In genomic region chr3:61561374-61562041, GRCh38 we compare ENCODE assay signal across 8 cellular contexts. TPM values are rescaled to one million over a fixed set of nuclear protein-coding genes. Genes with fewer than 3 reads are reported as not detected.
DNase-seq lines count a peak whose midpoint lies in the region; TF ChIP-seq lines count a peak whose summit lies in the region.

PTPRG (plus strand) TSS chr3:61561571; CDS start chr3:61562288, 717 bp downstream.

- TF ChIP-seq POLR2A in esophagus muscularis mucosa (IDR thresholded peaks at IDR 0.05; ENCODE audit: low read depth) = no peak

- H3K4me1 ChIP-seq in esophagus muscularis mucosa = peaks cover 18 to 39% (median 35%) of the 10 kb centered on the region in 4 donors
- peaks cover 0 to 32% (median 18%) of the 10 kb centered on the region in 4 donors for H3K4me1 ChIP-seq in tibial artery

- DNase-seq in NCI-H1417 (lab: John Stamatoyannopoulos, UW) = peak; percentile 75 to 90 (median 85)
- no peak for DNase-seq in NCI-H1417 treated with DMSO at 0.1 percent for 48 hours (lab: John Stamatoyannopoulos, UW)
- peak; percentile 83 for DNase-seq in H4 (ENCODE audit: low spot score)
- DNase-seq in NCI-H1694 (lab: John Stamatoyannopoulos, UW) = peak; percentile 57
- DNase-seq in UCSD-AML1 (lab: John Stamatoyannopoulos, UW; ENCODE audit: unreplicated experiment) = peak; percentile 30
- peak; percentile 95 for DNase-seq in esophagus muscularis mucosa (ENCODE audit: extremely low spot score)
- DNase-seq in middle frontal gyrus (ENCODE audit: extremely low spot score, low spot score) = peak; percentile 60
- DNase-seq in tibial artery = peak; percentile 93 to 96

- no peaks in the 10 kb centered on the region for H3K36me3 ChIP-seq in esophagus muscularis mucosa
- H3K36me3 ChIP-seq in tibial artery = no peaks in the 10 kb centered on the region

- peaks cover 0 to 8% (median 6%) of the 10 kb centered on the region in 4 donors for H3K9me3 ChIP-seq in esophagus muscularis mucosa
- no peaks in the 10 kb centered on the region for H3K9me3 ChIP-seq in tibial artery

- no peak for TF ChIP-seq EP300 in esophagus muscularis mucosa (IDR thresholded peaks at IDR 0.05)

- H3K27ac ChIP-seq in esophagus muscularis mucosa (replicated peaks in 1 of 4) = peak within 1 kb of the TSS; percentile 90 to 96 (median 94)
- H3K27ac ChIP-seq in tibial artery = peak within 1 kb of the TSS; percentile 92 to 97

- TF ChIP-seq CTCF in esophagus muscularis mucosa (IDR thresholded peaks at IDR 0.05) (no peak), tibial artery (IDR thresholded peaks at IDR 0.05) (no peak)

- H3K4me3 ChIP-seq in esophagus muscularis mucosa (peak within 1 kb of the TSS; percentile 63 to 89 (median 86)), tibial artery (peak within 1 kb of the TSS; percentile 80 to 97)

- intact Hi-C loops in esophagus muscularis mucosa (cut with DNase I) = loop anchor here (5.0 to 10.0 kb wide), 3 partner anchors 293 to 626 kb away; no protein-coding TSS in a partner anchor
- intact Hi-C loops in tibial artery (cut with DNase I; ENCODE audit: low total_unique reads) = loop anchor here (10.0 kb wide), 3 partner anchors 283 to 393 kb away; no protein-coding TSS in a partner anchor

- under 1% methylated on average over 44 of the region's 74 CpGs for WGBS in esophagus muscularis mucosa

- no peaks in the 10 kb centered on the region for H3K27me3 ChIP-seq in esophagus muscularis mucosa
- H3K27me3 ChIP-seq in tibial artery = no peaks in the 10 kb centered on the region

RNA-seq across cellular contexts. Expression of gene PTPRG, which starts in this region (rescaled TPM):
- total RNA-seq in H4 (2014; rRNA removed; shearing (Covaris generic)) = 15.7 and 16.1 TPM in 2 replicates
- total RNA-seq in esophagus muscularis mucosa = 10 to 100 TPM; 51.9 to 56.8 (median 54.4) TPM
